In genomic region chr17:29579866-29580771, GRCh38 we compare ENCODE assay signal across 8 cellular contexts. TPM values are rescaled to one million over a fixed set of nuclear protein-coding genes. Genes with fewer than 3 reads are reported as not detected.
DNase-seq lines count a peak whose midpoint lies in the region; ATAC-seq and TF ChIP-seq lines count a peak whose summit lies in the region.

No MANE protein-coding gene starts in this region.

- H3K4me1 Mint-ChIP-seq in activated T-cell treated with anti-CD3 and anti-CD28 coated beads, Interleukin-2, amount 50 U/mL, for 4 hours (ENCODE audit: low read depth), result peaks cover 10% of the 10 kb centered on the region
- H3K4me1 Mint-ChIP-seq in nephron progenitor cell, result peaks cover 36% of the 10 kb centered on the region

- no peak overlapping the region for H2AFZ ChIP-seq in PC-3 (ENCODE audit: low read length)

- H3F3A ChIP-seq in PC-3 (ENCODE audit: low read length, unreplicated experiment), result no peaks in the 10 kb centered on the region

- DNase-seq in COR-L47 (lab: John Stamatoyannopoulos, UW), result peak; percentile 82
- DNase-seq in HuH-7.5 (ENCODE audit: low spot score), result peak; percentile 98
- peak; percentile 82 for DNase-seq in PC-3
- peak; percentile 90 for DNase-seq in activated T-cell treated with anti-CD3 and anti-CD28 coated beads, Interleukin-2, amount 50 U/mL, for 4 hours
- DNase-seq in esophagus squamous epithelium (lab: John Stamatoyannopoulos, UW), result no peak
- DNase-seq in nephron progenitor cell, result peak; percentile 79
- DNase-seq in superior temporal gyrus (ENCODE audit: extremely low spot score), result peak; percentile 97

- H3K9me2 ChIP-seq in PC-3 (replicated peaks; ENCODE audit: low read length), result no peaks in the 10 kb centered on the region

- H3K27ac ChIP-seq in PC-3 (ENCODE audit: low read length) (no peak overlapping the region), esophagus squamous epithelium (peak overlapping the region in 3 of 4 donors; percentile 54 to 93 (median 70))

- peak; percentile 83 for TF ChIP-seq CTCF in PC-3 (conservative IDR thresholded peaks at IDR 0.05; ENCODE audit: low read depth, low read length)
- peak; percentile 81 to 96 (median 93) for TF ChIP-seq CTCF in esophagus squamous epithelium (IDR thresholded peaks at IDR 0.05)
- peak; percentile 67 for TF ChIP-seq CTCF in nephron progenitor cell (IDR thresholded peaks at IDR 0.05)

- intact Hi-C loops in PC-3 (cut with micrococcal nuclease), result loop anchor here (2.0 kb wide), 1 partner anchor 39 kb away; no protein-coding TSS in a partner anchor
- intact Hi-C loops in esophagus squamous epithelium (cut with DNase I), result no loop called here

- ATAC-seq in GM21367 (IDR thresholded peaks at IDR 0.05; ENCODE audit: unreplicated experiment), result peak; percentile 69
- ATAC-seq in PC-3, result peak; percentile 99
- peak; percentile 97 to 99 for ATAC-seq in activated T-cell treated with anti-CD3 and anti-CD28 coated beads, Interleukin-2, amount 50 U/mL, for 4 hours

- H3K36me3 ChIP-seq in PC-3 (ENCODE audit: low read depth, low read length) (no peaks in the 10 kb centered on the region), esophagus squamous epithelium (peaks cover 20 to 78% (median 44%) of the 10 kb centered on the region in 3 donors)

- H3K27me3 Mint-ChIP-seq in activated T-cell treated with anti-CD3 and anti-CD28 coated beads, Interleukin-2, amount 50 U/mL, for 4 hours (ENCODE audit: low read depth), result no peaks in the 10 kb centered on the region
- H3K27me3 Mint-ChIP-seq in nephron progenitor cell (ENCODE audit: low read depth, poor library complexity), result peaks cover 2% of the 10 kb centered on the region

- no peak overlapping the region for H3K4me3 ChIP-seq in PC-3 (ENCODE audit: low read length)
- no peak overlapping the region for H3K4me3 ChIP-seq in esophagus squamous epithelium

- no peak for TF ChIP-seq POLR2A in esophagus squamous epithelium (IDR thresholded peaks at IDR 0.05)

- POLR2A ChIA-PET in PC-3 (lab: Charles Lee; ENCODE audit: unreplicated experiment), result interaction anchor here (0.5 kb wide), 1 partner anchor 11 kb away, joined by 9 read pairs; no protein-coding TSS in a partner anchor

- no peak overlapping the region for H3K4me2 ChIP-seq in PC-3 (ENCODE audit: low read length)

- 0 out of 2 replicates have a peak, but pooled peaks cover 3% of the 10 kb centered on the region for H3K79me2 ChIP-seq in PC-3 (ENCODE audit: low read length)

- peaks cover 23% of the 10 kb centered on the region for H3K36me3 Mint-ChIP-seq in activated T-cell treated with anti-CD3 and anti-CD28 coated beads, Interleukin-2, amount 50 U/mL, for 4 hours (ENCODE audit: insufficient read depth)
- peaks cover 28% of the 10 kb centered on the region for H3K36me3 Mint-ChIP-seq in nephron progenitor cell (ENCODE audit: low read depth)

- no TSS peak for BruUV-seq in PC-3 (replicated peaks; lab: Mats Ljungman, UMichigan)

- H3K4me3 Mint-ChIP-seq in activated T-cell treated with anti-CD3 and anti-CD28 coated beads, Interleukin-2, amount 50 U/mL, for 4 hours, result no peak overlapping the region
- no peak overlapping the region for H3K4me3 Mint-ChIP-seq in nephron progenitor cell

- no peaks in the 10 kb centered on the region for H3K27me3 ChIP-seq in PC-3 (ENCODE audit: low read length)
- H3K27me3 ChIP-seq in esophagus squamous epithelium, result no peaks in the 10 kb centered on the region

- no peak overlapping the region for H3K27ac Mint-ChIP-seq in nephron progenitor cell

- H3K9me3 ChIP-seq in PC-3 (ENCODE audit: low read length) (no peaks in the 10 kb centered on the region), esophagus squamous epithelium (no peaks in the 10 kb centered on the region)

- H4K20me1 ChIP-seq in PC-3 (ENCODE audit: low read length), result no peaks in the 10 kb centered on the region

- no peaks in the 10 kb centered on the region for H3K9me3 Mint-ChIP-seq in activated T-cell treated with anti-CD3 and anti-CD28 coated beads, Interleukin-2, amount 50 U/mL, for 4 hours
- H3K9me3 Mint-ChIP-seq in nephron progenitor cell, result no peaks in the 10 kb centered on the region

- 45 to 48% methylated on average over 14 to 15 of the region's 15 CpGs for WGBS in esophagus squamous epithelium, 2 donors

- H3K4me1 ChIP-seq in PC-3 (ENCODE audit: insufficient read depth, low read length), result no peaks in the 10 kb centered on the region
- peaks cover 51 to 81% (median 53%) of the 10 kb centered on the region in 3 donors for H3K4me1 ChIP-seq in esophagus squamous epithelium

- CTCF ChIA-PET in PC-3 (lab: Charles Lee), result no interaction called here

- H3K9ac ChIP-seq in PC-3 (ENCODE audit: low read length), result no peak overlapping the region

RNA-seq across cellular contexts. Expression of gene GIT1, which starts 9.3 kb away (rescaled TPM):
- 24.2 and 32.2 TPM in 2 replicates for total RNA-seq in PC-3 (2014; rRNA removed)
- total RNA-seq in activated T-cell treated with anti-CD3 and anti-CD28 coated beads, Interleukin-2, amount 50 U/mL, for 4 hours, result 10 to 100 TPM; 79.3 to 91.3 (median 90.8) TPM
- total RNA-seq in esophagus squamous epithelium, result 10 to 100 TPM; 24.0 to 45.4 (median 29.6) TPM

RNA-seq across cellular contexts. Expression of gene TP53I13, which starts 11.6 kb away (rescaled TPM):
- total RNA-seq in PC-3 (2014; rRNA removed), result 45.0 and 61.7 TPM in 2 replicates
- total RNA-seq in activated T-cell treated with anti-CD3 and anti-CD28 coated beads, Interleukin-2, amount 50 U/mL, for 4 hours, result 10 to 100 TPM; 40.9 to 53.9 (median 42.1) TPM
- 10 to 100 TPM; 11.8 to 34.9 (median 21.8) TPM for total RNA-seq in esophagus squamous epithelium

RNA-seq across cellular contexts. Expression of gene ANKRD13B, which starts 12.8 kb away (rescaled TPM):
- total RNA-seq in PC-3 (2014; rRNA removed) (11.2 and 11.5 TPM in 2 replicates), esophagus squamous epithelium (10 to 100 TPM in 2 of 4 donors, 1 to 10 TPM in 2; 3.3 to 18.7 (median 10.2) TPM)
- total RNA-seq in activated T-cell treated with anti-CD3 and anti-CD28 coated beads, Interleukin-2, amount 50 U/mL, for 4 hours, result 10 to 100 TPM; 33.3 to 40.7 (median 40.4) TPM

RNA-seq across cellular contexts. Expression of gene ABHD15, which starts 13.3 kb away (rescaled TPM):
- total RNA-seq in PC-3 (2014; rRNA removed), result 6.3 and 7.9 TPM in 2 replicates
- 10 to 100 TPM in 1 of 3 donors, 1 to 10 TPM in 2; 7.6 to 10.6 (median 9.9) TPM for total RNA-seq in activated T-cell treated with anti-CD3 and anti-CD28 coated beads, Interleukin-2, amount 50 U/mL, for 4 hours
- 1 to 10 TPM; 4.3 to 7.2 (median 5.4) TPM for total RNA-seq in esophagus squamous epithelium

RNA-seq across cellular contexts. Expression of gene CORO6, which starts 42.6 kb away (rescaled TPM):
- total RNA-seq in PC-3 (2014; rRNA removed) (0.44 and 0.58 TPM in 2 replicates), esophagus squamous epithelium (10 to 100 TPM in 1 of 4 donors, 1 to 10 TPM in 3; 2.0 to 39.9 (median 6.5) TPM)
- total RNA-seq in activated T-cell treated with anti-CD3 and anti-CD28 coated beads, Interleukin-2, amount 50 U/mL, for 4 hours, result 10 to 100 TPM in 2 of 3 donors, 1 to 10 TPM in 1; 9.8 to 12.3 (median 11.8) TPM
